ENCODE assay signal across 8 cellular contexts in genomic region chr10:31961264-31961663, GRCh38. TPM values are rescaled to one million over a fixed set of nuclear protein-coding genes. Genes with fewer than 3 reads are reported as not detected.
A peak's percentile ranks its signal among the peaks of the same experiment; 100 is the strongest.
DNase-seq lines count a peak whose midpoint lies in the region; ATAC-seq and TF ChIP-seq lines count a peak whose summit lies in the region.

No MANE protein-coding gene starts in this region.

- peak overlapping the region; percentile 74 for H2AFZ ChIP-seq in Loucy (ENCODE audit: low read length)

- no peaks in the 10 kb centered on the region for H3K9me2 ChIP-seq in Loucy (replicated peaks; ENCODE audit: low read depth, low read length)

- no peak overlapping the region for H3K9ac ChIP-seq in Loucy (ENCODE audit: low read depth, low read length, poor library complexity, severe bottlenecking)

- CTCF ChIA-PET in RWPE1 (lab: Yijun Ruan, JAX): no interaction called here

- H3K27ac ChIP-seq in RWPE1 (peak overlapping the region; percentile 49; the same call in 1 of the 2 replicates), gastroesophageal sphincter (no peak overlapping the region)

- H3K4me2 ChIP-seq in Loucy (ENCODE audit: low read depth, low read length, poor library complexity, severe bottlenecking): peak overlapping the region; percentile 47

- peak; percentile 31 for ATAC-seq in GM18502 (IDR thresholded peaks at IDR 0.05; ENCODE audit: poor library complexity, unreplicated experiment)
- ATAC-seq in mucosa of descending colon: peak; percentile 79
- ATAC-seq in gastroesophageal sphincter: no peak

- H4K20me1 ChIP-seq in Loucy (ENCODE audit: insufficient read depth, low read length, poor library complexity, severe bottlenecking): no peaks in the 10 kb centered on the region

- intact Hi-C loops in mucosa of descending colon (cut with DNase I, micrococcal nuclease): no loop called here

- no peaks in the 10 kb centered on the region for H3K79me2 ChIP-seq in Loucy (ENCODE audit: insufficient read depth, low read length)

- no peaks in the 10 kb centered on the region for H3K9me3 ChIP-seq in Loucy (ENCODE audit: insufficient read depth, low read depth, low read length)
- H3K9me3 ChIP-seq in mucosa of descending colon: no peaks in the 10 kb centered on the region
- no peaks in the 10 kb centered on the region for H3K9me3 ChIP-seq in gastroesophageal sphincter

- POLR2A ChIA-PET in RWPE1 (lab: Yijun Ruan, JAX; ENCODE audit: low non-redundant PET): no interaction called here

- in situ Hi-C loops in GM13976 (cut with MboI; ENCODE audit: low sequenced_read_pairs, unreplicated experiment): no loop called here

- H3K36me3 ChIP-seq in Loucy (ENCODE audit: insufficient read depth, low read length) (no peaks in the 10 kb centered on the region), mucosa of descending colon (ENCODE audit: low read depth) (no peaks in the 10 kb centered on the region), gastroesophageal sphincter (no peaks in the 10 kb centered on the region)

- H3F3A ChIP-seq in Loucy (ENCODE audit: low read depth): no peaks in the 10 kb centered on the region

- peak overlapping the region; percentile 22 for H3K4me3 ChIP-seq in Loucy (ENCODE audit: low read length, poor library complexity, severe bottlenecking)
- H3K4me3 ChIP-seq in mucosa of descending colon: no peak overlapping the region
- no peak overlapping the region for H3K4me3 ChIP-seq in gastroesophageal sphincter

- no peak for TF ChIP-seq POLR2A in gastroesophageal sphincter (IDR thresholded peaks at IDR 0.05)

- H3K27me3 ChIP-seq in Loucy (ENCODE audit: insufficient read depth, low read length, poor library complexity, severe bottlenecking) (no peaks in the 10 kb centered on the region), gastroesophageal sphincter (no peaks in the 10 kb centered on the region)

- no peak for DNase-seq in RWPE1 (ENCODE audit: low spot score)
- peak in 1 of 3 donors; percentile 40 for DNase-seq in mucosa of descending colon
- DNase-seq in GM13976 (ENCODE audit: low spot score): no peak
- no peak for DNase-seq in DMS153 (lab: John Stamatoyannopoulos, UW)
- DNase-seq in islet precursor cell: no peak

- TF ChIP-seq CTCF in Loucy (conservative IDR thresholded peaks at IDR 0.05; ENCODE audit: low read length): no peak
- no peak for TF ChIP-seq CTCF in RWPE1 (conservative IDR thresholded peaks at IDR 0.05; ENCODE audit: low read depth)
- TF ChIP-seq CTCF in mucosa of descending colon (IDR thresholded peaks at IDR 0.05): no peak
- no peak for TF ChIP-seq CTCF in GM13976 (IDR thresholded peaks at IDR 0.05; ENCODE audit: borderline replicate concordance, control extremely low read depth, extremely low read depth, insufficient read depth, missing control alignments)
- TF ChIP-seq CTCF in gastroesophageal sphincter (IDR thresholded peaks at IDR 0.05): no peak

- 38 to 80% methylated on average over 3 to 4 of the region's 4 CpGs for WGBS in gastroesophageal sphincter (ENCODE audit: low coverage in 1 of 2), 2 donors

- no peak for TF ChIP-seq EP300 in gastroesophageal sphincter (IDR thresholded peaks at IDR 0.05)

- H3K4me1 ChIP-seq in Loucy (ENCODE audit: insufficient read depth, low read length, poor library complexity, severe bottlenecking) (peaks cover 21% of the 10 kb centered on the region), mucosa of descending colon (ENCODE audit: low read depth) (no peaks in the 10 kb centered on the region), gastroesophageal sphincter (no peaks in the 10 kb centered on the region)

RNA-seq across cellular contexts. Expression of gene ARHGAP12, which starts 32.6 kb away (rescaled TPM):
- total RNA-seq in mucosa of descending colon (10 to 100 TPM; 37.2 to 44.4 (median 44.3) TPM), gastroesophageal sphincter (10 to 100 TPM; 28.0 to 43.1 (median 41.1) TPM)
